8 cellular contexts compared by ENCODE assay signal in the genomic region with DNA sequence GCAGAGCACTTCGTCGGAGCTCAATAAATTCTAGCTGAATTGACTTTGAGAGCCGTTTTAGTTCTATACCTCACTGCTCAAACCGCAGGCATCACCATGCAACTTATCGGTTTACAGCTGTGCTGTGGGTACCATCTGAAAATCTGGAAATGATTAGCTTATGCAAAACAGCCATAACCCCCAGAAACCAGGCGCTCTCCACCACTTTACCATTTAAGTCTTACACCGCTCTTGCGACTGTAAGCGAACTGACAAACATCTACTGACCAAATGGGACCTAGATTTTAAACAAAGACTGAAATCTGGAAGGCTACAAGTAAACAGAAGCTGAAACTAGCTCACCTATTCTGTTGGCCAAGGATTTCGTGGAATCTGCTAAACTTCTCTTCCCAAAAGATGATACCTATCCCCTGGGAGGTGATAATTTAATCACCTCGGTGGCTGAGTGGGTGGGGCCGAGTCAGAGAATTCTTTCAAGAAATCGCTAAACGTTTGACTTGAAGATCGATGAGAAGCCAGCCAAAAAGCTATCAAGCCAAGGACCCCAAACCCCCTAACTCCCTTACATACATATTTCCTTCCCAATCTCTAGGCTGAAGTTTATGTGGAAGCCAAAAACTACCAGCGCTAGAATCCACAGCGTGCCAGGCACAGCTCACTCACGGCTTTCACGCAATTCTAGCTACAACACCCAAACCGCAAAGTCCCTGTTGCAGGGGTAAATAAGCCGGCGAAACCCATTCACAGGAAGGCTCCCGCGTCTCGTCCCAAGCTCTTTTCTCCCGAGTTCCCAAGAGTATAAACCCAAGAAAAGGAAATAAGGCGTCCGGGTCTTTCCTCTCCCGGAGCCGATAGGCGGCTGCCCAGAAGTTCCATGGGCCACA. TPM values are rescaled to one million over a fixed set of nuclear protein-coding genes. Genes with fewer than 3 reads are reported as not detected.
A peak's percentile ranks its signal among the peaks of the same experiment; 100 is the strongest.
DNase-seq lines count a peak whose midpoint lies in the region; ATAC-seq and TF ChIP-seq lines count a peak whose summit lies in the region.

No MANE protein-coding gene starts in this region.

- intact Hi-C loops in posterior cingulate gyrus (cut with DNase I): loop anchor here (2.0 to 5.0 kb wide), 5 partner anchors 45 to 1556 kb away; partner anchors contain the start of genes GTF2H1, HPS5, RPS13 and TSG101

- H3K27me3 Mint-ChIP-seq in activated naive CD8-positive, alpha-beta T cell treated with anti-CD3 and anti-CD28 coated beads for 36 hours: no peaks in the 10 kb centered on the region
- H3K27me3 Mint-ChIP-seq in immature natural killer cell (ENCODE audit: low read depth in 3 of 3): peaks cover 5 to 15% (median 14%) of the 10 kb centered on the region in 3 donors

- peaks cover 2% of the 10 kb centered on the region for H3K36me3 Mint-ChIP-seq in activated naive CD8-positive, alpha-beta T cell treated with anti-CD3 and anti-CD28 coated beads for 36 hours
- no peaks in the 10 kb centered on the region for H3K36me3 Mint-ChIP-seq in immature natural killer cell

- no peak for TF ChIP-seq CTCF in GM10248 (IDR thresholded peaks at IDR 0.05; ENCODE audit: control extremely low read depth, extremely low read depth, low read depth, missing control alignments)

- H3K9me3 Mint-ChIP-seq in activated naive CD8-positive, alpha-beta T cell treated with anti-CD3 and anti-CD28 coated beads for 36 hours: no peaks in the 10 kb centered on the region
- H3K9me3 Mint-ChIP-seq in immature natural killer cell: no peaks in the 10 kb centered on the region

- POLR2A ChIA-PET in GM10248 (lab: Yijun Ruan, JAX): interaction anchor here (0.7 to 2.0 kb wide), 7 partner anchors 14 to 239 kb away, joined by 3 to 11 read pairs (median 3); partner anchors contain the start of genes LDHA, TMEM86A and UEVLD

- ATAC-seq in GM21360 (IDR thresholded peaks at IDR 0.05; ENCODE audit: unreplicated experiment): peak; percentile 49
- ATAC-seq in stimulated activated naive CD8-positive, alpha-beta T cell treated with anti-CD3 and anti-CD28 coated beads, Interleukin-15, Interleukin-2, amounts not matched to agents 100 U/mL and 50 U/mL, for 24 hours: no peak

- H3K4me1 Mint-ChIP-seq in activated naive CD8-positive, alpha-beta T cell treated with anti-CD3 and anti-CD28 coated beads for 36 hours: peaks cover 30% of the 10 kb centered on the region
- peaks cover 34 to 53% of the 10 kb centered on the region in 2 donors for H3K4me1 Mint-ChIP-seq in immature natural killer cell

- CTCF ChIA-PET in GM10248 (lab: Yijun Ruan, JAX): interaction anchor here (0.8 to 7.1 kb wide), 6 partner anchors 9 to 98 kb away, joined by 3 to 65 read pairs (median 5); no protein-coding TSS in a partner anchor

- DNase-seq in GM10248 (ENCODE audit: extremely low spot score) (peak; percentile 55), HK-2 (ENCODE audit: unreplicated experiment) (peak; percentile 0), immature natural killer cell (peak in 2 of 3 donors; percentile 9 to 30), NCI-H128 (lab: John Stamatoyannopoulos, UW; ENCODE audit: unreplicated experiment) (no peak), posterior cingulate gyrus (no peak)
- DNase-seq in activated naive CD8-positive, alpha-beta T cell treated with anti-CD3 and anti-CD28 coated beads for 36 hours: peak; percentile 26
- peak; percentile 37 for DNase-seq in stimulated activated naive CD8-positive, alpha-beta T cell treated with anti-CD3 and anti-CD28 coated beads, Interleukin-15, Interleukin-2, amounts not matched to agents 100 U/mL and 50 U/mL, for 24 hours

- H3K27ac Mint-ChIP-seq in activated naive CD8-positive, alpha-beta T cell treated with anti-CD3 and anti-CD28 coated beads for 36 hours: peak overlapping the region; percentile 98
- peak overlapping the region; percentile 97 to 100 (median 99) for H3K27ac Mint-ChIP-seq in immature natural killer cell

- H3K4me3 Mint-ChIP-seq in activated naive CD8-positive, alpha-beta T cell treated with anti-CD3 and anti-CD28 coated beads for 36 hours: peak overlapping the region; percentile 93
- peak overlapping the region; percentile 94 to 97 (median 96) for H3K4me3 Mint-ChIP-seq in immature natural killer cell

RNA-seq across cellular contexts. Expression of gene SPTY2D1, which starts 0.6 kb away (rescaled TPM):
- 10 to 100 TPM; 23.3 to 23.4 TPM for total RNA-seq in activated naive CD8-positive, alpha-beta T cell treated with anti-CD3 and anti-CD28 coated beads for 36 hours
- 10 to 100 TPM in 2 of 3 donors, 1 to 10 TPM in 1; 7.8 to 20.7 (median 15.3) TPM for polyA plus RNA-seq in immature natural killer cell

RNA-seq across cellular contexts. Expression of gene MISFA, which starts 33.9 kb away (rescaled TPM):
- 1 to 10 TPM in 1 of 2 experiments, under 1 TPM in 1; 0.54 to 1.4 TPM for total RNA-seq in activated naive CD8-positive, alpha-beta T cell treated with anti-CD3 and anti-CD28 coated beads for 36 hours
- 1 to 10 TPM in 1 of 3 donors, under 1 TPM in 2; 0.24 to 1.0 (median 0.38) TPM for polyA plus RNA-seq in immature natural killer cell

RNA-seq across cellular contexts. Expression of gene UEVLD, which starts 45.0 kb away (rescaled TPM):
- total RNA-seq in activated naive CD8-positive, alpha-beta T cell treated with anti-CD3 and anti-CD28 coated beads for 36 hours: 10 to 100 TPM; 15.4 to 15.7 TPM
- 10 to 100 TPM; 18.1 to 22.4 (median 20.7) TPM for polyA plus RNA-seq in immature natural killer cell

Comparison
In these comparisons a context has a peak if more than half of its experiments do, and no peak if none do; other contexts are left out.
1. DNase-seq: peak in GM10248 (single experiment), HK-2 (single experiment), activated naive CD8-positive, alpha-beta T cell treated with anti-CD3 and anti-CD28 coated beads for 36 hours (single experiment), immature natural killer cell (2 of 3) and stimulated activated naive CD8-positive, alpha-beta T cell treated with anti-CD3 and anti-CD28 coated beads, Interleukin-15, Interleukin-2, amounts not matched to agents 100 U/mL and 50 U/mL, for 24 hours (single experiment); none in NCI-H128 (single experiment) and posterior cingulate gyrus (0 of 10).